ENCODE assay signal across 24 cellular contexts in genomic region chr17:64458756-64459155, GRCh38. TPM values are rescaled to one million over a fixed set of nuclear protein-coding genes. Genes with fewer than 3 reads are reported as not detected.
"Had no signal": no experiment of that assay in that cellular context is flagged by ENCODE, and none has a peak within 500 bp of the region (broad histone marks: within the 10 kb centered on the region; RNA-seq: fewer than 3 reads in every experiment).

No MANE protein-coding gene starts in this region.

- H3K79me2 ChIP-seq: parathyroid adenoma had no signal

- H3K9me3 Mint-ChIP-seq: activated CD4-positive, alpha-beta T cell treated with anti-CD3 and anti-CD28 coated beads, Interleukin-2, amount 10 ng/mL, durations not matched to agents 24 days and 14 days; activated naive CD8-positive, alpha-beta T cell treated with anti-CD3 and anti-CD28 coated beads for 36 hours; activated T-helper 17 cell treated with anti-CD3 and anti-CD28 coated beads, Interleukin-2, amount 50 U/mL, for 72 hours; naive thymus-derived CD8-positive, alpha-beta T cell had no signal

- H3K4me1 ChIP-seq: gastrocnemius medialis, parathyroid adenoma, tibial artery, uterus had no signal

- H3K27me3 Mint-ChIP-seq: activated CD8-positive, alpha-beta T cell treated with anti-CD3 and anti-CD28 coated beads for 36 hours; activated naive CD8-positive, alpha-beta T cell treated with anti-CD3 and anti-CD28 coated beads for 36 hours; activated T-helper 17 cell treated with anti-CD3 and anti-CD28 coated beads, Interleukin-2, amount 50 U/mL, for 72 hours had no signal

- ATAC-seq: gastrocnemius medialis; naive thymus-derived CD8-positive, alpha-beta T cell had no signal

- H3K4me3 ChIP-seq: gastrocnemius medialis, heart left ventricle, left ventricle myocardium inferior, tibial artery, uterus had no signal

- H2AFZ ChIP-seq: parathyroid adenoma had no signal

- H3K9me3 ChIP-seq: gastrocnemius medialis, heart left ventricle, left ventricle myocardium inferior, neutrophil, tibial artery, uterus had no signal

- H3K4me3 Mint-ChIP-seq: activated CD4-positive, alpha-beta T cell treated with anti-CD3 and anti-CD28 coated beads, Interleukin-2, amount 10 ng/mL, durations not matched to agents 24 days and 14 days; activated CD8-positive, alpha-beta T cell treated with anti-CD3 and anti-CD28 coated beads for 36 hours; activated naive CD8-positive, alpha-beta T cell treated with anti-CD3 and anti-CD28 coated beads for 36 hours; activated T-helper 17 cell treated with anti-CD3 and anti-CD28 coated beads, Interleukin-2, amount 50 U/mL, for 72 hours; brain had no signal

- H3K36me3 ChIP-seq: gastrocnemius medialis, left ventricle myocardium inferior, tibial artery, uterus had no signal

- H3K9ac ChIP-seq: parathyroid adenoma had no signal

- DNase-seq: activated CD4-positive, alpha-beta T cell treated with anti-CD3 and anti-CD28 coated beads, Interleukin-2, amount 10 ng/mL, durations not matched to agents 24 days and 14 days; activated CD8-positive, alpha-beta T cell treated with anti-CD3 and anti-CD28 coated beads for 36 hours; activated naive CD4-positive, alpha-beta T cell; activated naive CD8-positive, alpha-beta T cell treated with anti-CD3 and anti-CD28 coated beads for 36 hours; activated T-cell treated with anti-CD3 and anti-CD28 coated beads, Interleukin-2, amount 50 U/mL, for 1 hour; amygdala; caudate nucleus; erythroblast; gastrocnemius medialis; heart left ventricle; left ventricle myocardium inferior; naive thymus-derived CD8-positive, alpha-beta T cell; stimulated activated CD4-positive, alpha-beta T cell treated with anti-CD3 and anti-CD28 coated beads, Interleukin-12 subunit alpha, Interleukin-12 subunit beta, amount 100 ng/mL, for 4 hours; stimulated activated CD4-positive, alpha-beta T cell treated with anti-CD3 and anti-CD28 coated beads, Interleukin-1b, Interleukin-23, amount 100 ng/mL, for 48 hours; stimulated activated CD8-positive, alpha-beta memory T cell treated with anti-CD3 and anti-CD28 coated beads, Interleukin-4, amount 100 ng/mL, for 48 hours; stimulated activated naive CD8-positive, alpha-beta T cell treated with anti-CD3 and anti-CD28 coated beads, Interleukin-15, Interleukin-2, amounts not matched to agents 100 U/mL and 50 U/mL, for 24 hours; substantia nigra; tibial artery; uterus had no signal

- H3K27ac Mint-ChIP-seq: activated CD4-positive, alpha-beta T cell treated with anti-CD3 and anti-CD28 coated beads, Interleukin-2, amount 10 ng/mL, durations not matched to agents 24 days and 14 days; activated naive CD8-positive, alpha-beta T cell treated with anti-CD3 and anti-CD28 coated beads for 36 hours; activated T-helper 17 cell treated with anti-CD3 and anti-CD28 coated beads, Interleukin-2, amount 50 U/mL, for 72 hours; brain had no signal

- H3K27ac ChIP-seq: gastrocnemius medialis, heart left ventricle, left ventricle myocardium inferior, neutrophil, parathyroid adenoma, tibial artery, uterus had no signal

- H3K27me3 ChIP-seq: gastrocnemius medialis, heart left ventricle, neutrophil, tibial artery, uterus had no signal

RNA-seq across cellular contexts. Expression of gene MILR1, which starts 9.8 kb away (rescaled TPM):
- total RNA-seq: activated T-helper 17 cell treated with anti-CD3 and anti-CD28 coated beads, Interleukin-2, amount 50 U/mL, for 72 hours; kidney epithelial cell; naive thymus-derived CD8-positive, alpha-beta T cell had no signal
- polyA plus RNA-seq: naive thymus-derived CD8-positive, alpha-beta T cell had no signal
